1 cellular context compared by ENCODE assay signal in genomic region chr16:28865722-28866453, GRCh38.
TF ChIP-seq lines count a peak whose summit lies in the region.

No MANE protein-coding gene starts in this region.

TF ChIP-seq in HepG2, 621 proteins besides CTCF, POLR2A, EP300 and RAD21 (continued from another document and continues in another):
- TF ChIP-seq SYNCRIP (IDR thresholded peaks at IDR 0.05; ENCODE audit: insufficient read depth, low read depth, low read length) (no peak), ASH2L (IDR thresholded peaks at IDR 0.05; ENCODE audit: insufficient read length, low read depth, low read length) (peak; percentile 72), E2F5 (CRISPR knock-in tag; conservative IDR thresholded peaks at IDR 0.05) (peak; percentile 58; the same call in 1 of the 2 replicates), NFKB2 (CRISPR knock-in tag; IDR thresholded peaks at IDR 0.05; ENCODE audit: borderline replicate concordance) (no peak), ETV6 (CRISPR knock-in tag; conservative IDR thresholded peaks at IDR 0.05) (peak; percentile 51; the same call in 1 of the 2 replicates), HMGA1 (CRISPR knock-in tag; conservative IDR thresholded peaks at IDR 0.05) (no peak), AKNA (CRISPR knock-in tag; IDR thresholded peaks at IDR 0.05; ENCODE audit: borderline replicate concordance) (no peak), MTA3 (CRISPR knock-in tag; IDR thresholded peaks at IDR 0.05) (no peak), ZBTB10 (CRISPR knock-in tag; IDR thresholded peaks at IDR 0.05; ENCODE audit: borderline replicate concordance) (no peak), POLR2AphosphoS2 (IDR thresholded peaks at IDR 0.05; ENCODE audit: low read depth, low read length) (no peak), NBN (conservative IDR thresholded peaks at IDR 0.05) (no peak), ZNF263 (CRISPR knock-in tag; IDR thresholded peaks at IDR 0.05) (no peak), SP5 (CRISPR knock-in tag; IDR thresholded peaks at IDR 0.05; ENCODE audit: borderline replicate concordance, low read depth) (0 out of 2 replicates have a peak, but pooled peaks have one; percentile 19), NFE2L1 (CRISPR knock-in tag; IDR thresholded peaks at IDR 0.05; ENCODE audit: borderline replicate concordance) (no peak), ZNF414 (CRISPR knock-in tag; IDR thresholded peaks at IDR 0.05) (no peak), KLF6 (CRISPR knock-in tag; IDR thresholded peaks at IDR 0.05) (no peak), HBP1 (CRISPR knock-in tag; IDR thresholded peaks at IDR 0.05; ENCODE audit: low read depth) (no peak), KLF16 (CRISPR knock-in tag; IDR thresholded peaks at IDR 0.05) (peak in 1 of 2 experiments; percentile 64; a peak in 1 of 4 replicates), SCMH1 (CRISPR knock-in tag; IDR thresholded peaks at IDR 0.05; ENCODE audit: borderline replicate concordance) (no peak), PREB (CRISPR knock-in tag; IDR thresholded peaks at IDR 0.05) (no peak), BRCA1 (CRISPR knock-in tag; IDR thresholded peaks at IDR 0.05) (no peak), ZFY (CRISPR knock-in tag; IDR thresholded peaks at IDR 0.05) (peak; percentile 66; the same call in 1 of the 2 replicates), TRIM22 (IDR thresholded peaks at IDR 0.05) (no peak), PAWR (CRISPR knock-in tag; IDR thresholded peaks at IDR 0.05; ENCODE audit: borderline replicate concordance) (no peak), POGZ (CRISPR knock-in tag; IDR thresholded peaks at IDR 0.05) (no peak), FLYWCH1 (CRISPR knock-in tag; IDR thresholded peaks at IDR 0.05) (no peak), HNRNPK (IDR thresholded peaks at IDR 0.05; ENCODE audit: low read depth, low read length, poor library complexity, severe bottlenecking) (no peak), GATAD2A (CRISPR knock-in tag; IDR thresholded peaks at IDR 0.05) (peak; percentile 51; the same call in 1 of the 2 replicates), FOXJ3 (CRISPR knock-in tag; IDR thresholded peaks at IDR 0.05; ENCODE audit: borderline replicate concordance) (no peak), TCF7 (IDR thresholded peaks at IDR 0.05; ENCODE audit: low read depth) (no peak), ZMYM4 (CRISPR knock-in tag; IDR thresholded peaks at IDR 0.05) (no peak; the same call in 1 of the 2 replicates), GMEB1 (CRISPR knock-in tag; IDR thresholded peaks at IDR 0.05; ENCODE audit: borderline replicate concordance) (0 out of 2 replicates have a peak, but pooled peaks have one; percentile 35), ZNF652 (CRISPR knock-in tag; IDR thresholded peaks at IDR 0.05; ENCODE audit: borderline replicate concordance, low read depth) (no peak), ZNF83 (CRISPR knock-in tag; IDR thresholded peaks at IDR 0.05; ENCODE audit: borderline replicate concordance) (no peak), DBP (CRISPR knock-in tag; IDR thresholded peaks at IDR 0.05; ENCODE audit: not compliant biosample characterization) (no peak), ZMAT3 (CRISPR knock-in tag; conservative IDR thresholded peaks at IDR 0.05) (no peak), GMEB2 (CRISPR knock-in tag; IDR thresholded peaks at IDR 0.05; ENCODE audit: low read depth) (no peak), ZNF331 (CRISPR knock-in tag; IDR thresholded peaks at IDR 0.05) (no peak), NFE2 (CRISPR knock-in tag; IDR thresholded peaks at IDR 0.05) (no peak), NFATC3 (CRISPR knock-in tag; IDR thresholded peaks at IDR 0.05) (no peak), DNMT3B (CRISPR knock-in tag; conservative IDR thresholded peaks at IDR 0.05) (no peak), FOXM1 (CRISPR knock-in tag; IDR thresholded peaks at IDR 0.05) (no peak), ZNF451 (CRISPR knock-in tag; IDR thresholded peaks at IDR 0.05) (no peak), TBX3 (IDR thresholded peaks at IDR 0.05; ENCODE audit: borderline replicate concordance) (no peak), ZNF549 (CRISPR knock-in tag; IDR thresholded peaks at IDR 0.05) (no peak), RELA (CRISPR knock-in tag; IDR thresholded peaks at IDR 0.05) (no peak), ZNF430 (CRISPR knock-in tag; IDR thresholded peaks at IDR 0.05) (no peak), ZNF484 (CRISPR knock-in tag; IDR thresholded peaks at IDR 0.05; ENCODE audit: borderline replicate concordance, low read depth) (no peak), HDAC1 (CRISPR knock-in tag; IDR thresholded peaks at IDR 0.05) (peak; percentile 64), ZNF614 (CRISPR knock-in tag; IDR thresholded peaks at IDR 0.05; ENCODE audit: borderline replicate concordance) (no peak), ZNF879 (CRISPR knock-in tag; IDR thresholded peaks at IDR 0.05) (no peak), ZNF230 (CRISPR knock-in tag; IDR thresholded peaks at IDR 0.05) (no peak), ZNF569 (CRISPR knock-in tag; IDR thresholded peaks at IDR 0.05; ENCODE audit: borderline replicate concordance) (no peak), PHF20 (CRISPR knock-in tag; IDR thresholded peaks at IDR 0.05) (0 out of 2 replicates have a peak, but pooled peaks have one; percentile 40)
